Comparison of ENCODE assay signal across 9 cellular contexts in genomic region chr3:64342940-64343691, GRCh38.
DNase-seq lines count a peak whose midpoint lies in the region; ATAC-seq and TF ChIP-seq lines count a peak whose summit lies in the region.
"Had no signal": no experiment of that assay in that cellular context is flagged by ENCODE, and none has a peak within 500 bp of the region (broad histone marks: within the 10 kb centered on the region; RNA-seq: fewer than 3 reads in every experiment).

No MANE protein-coding gene starts in this region.

- POLR2A ChIA-PET in AG04449 (lab: Yijun Ruan, JAX) = interaction anchor here (0.7 to 1.4 kb wide), 3 partner anchors 21 to 77 kb away, joined by 3 to 5 read pairs (median 4); no protein-coding TSS in a partner anchor

- ATAC-seq in HG03565 (IDR thresholded peaks at IDR 0.05; ENCODE audit: unreplicated experiment) = no peak
- ATAC-seq: activated CD8-positive, alpha-beta T cell treated with anti-CD3 and anti-CD28 coated beads, Interleukin-2, amount 10 ng/mL, durations not matched to agents 7 days and 5 days had no signal

- no peaks in the 10 kb centered on the region for H3K27me3 ChIP-seq in ectodermal cell (ENCODE audit: control insufficient read depth, insufficient read depth, low read length, poor library complexity, severe bottlenecking)

- H3K27ac ChIP-seq in ectodermal cell (ENCODE audit: insufficient read depth, low read depth, low read length, poor library complexity, severe bottlenecking) = peak overlapping the region; percentile 4
- H3K27ac ChIP-seq in mesodermal cell (ENCODE audit: low read depth, low read length, severe bottlenecking) = peak overlapping the region; percentile 93

- no peak overlapping the region for H3K4me3 ChIP-seq in AG04449 (ENCODE audit: low read depth, low read length)
- H3K4me3 ChIP-seq in ectodermal cell (ENCODE audit: insufficient read depth, low read depth, low read length) = no peak overlapping the region
- no peak overlapping the region for H3K4me3 ChIP-seq in mesodermal cell (ENCODE audit: extremely low read depth, insufficient read depth, low read length, poor library complexity, severe bottlenecking)

- H3K9me3 ChIP-seq in ectodermal cell (ENCODE audit: control insufficient read depth, low read length) (no peaks in the 10 kb centered on the region), mesodermal cell (ENCODE audit: control insufficient read depth, low read length) (peaks cover 4% of the 10 kb centered on the region)

- H3K4me1 ChIP-seq in ectodermal cell (ENCODE audit: control insufficient read depth, insufficient read depth, low read length) (peaks cover 36% of the 10 kb centered on the region), mesodermal cell (ENCODE audit: control insufficient read depth, insufficient read depth, low read length, poor library complexity, severe bottlenecking) (peaks cover 65% of the 10 kb centered on the region)

- 70 to 78% methylated on average over 5 to 6 of the region's 6 CpGs for WGBS in ectodermal cell, 2 experiments
- WGBS in mesodermal cell (ENCODE audit: insufficient coverage in 2 of 2), 2 experiments = 73 to 74% methylated on average over 4 to 6 of the region's 6 CpGs

- TF ChIP-seq CTCF in AG04449 (IDR thresholded peaks at IDR 0.05; ENCODE audit: insufficient read depth, low read length, missing control alignments) = no peak

- no peaks in the 10 kb centered on the region for H3K36me3 ChIP-seq in ectodermal cell (ENCODE audit: control insufficient read depth, insufficient read depth, low read length)
- no peaks in the 10 kb centered on the region for H3K36me3 ChIP-seq in mesodermal cell (ENCODE audit: control insufficient read depth, insufficient read depth, low read length)

- CTCF ChIA-PET in AG04449 (lab: Yijun Ruan, JAX) = interaction anchor here (0.8 to 2.8 kb wide), 5 partner anchors 9 to 319 kb away, joined by 3 to 10 read pairs (median 3); no protein-coding TSS in a partner anchor

- DNase-seq in AG04449 (ENCODE audit: low read depth, low spot score) (peak; percentile 76), M059J (ENCODE audit: low read depth) (peak; percentile 91), NCI-H1436 treated with DMSO at 0.1 percent for 48 hours (lab: John Stamatoyannopoulos, UW) (no peak), NCI-H2029 treated with DMSO at 0.1 percent for 48 hours (lab: John Stamatoyannopoulos, UW) (no peak)
- DNase-seq in activated naive CD4-positive, alpha-beta T cell (lab: John Stamatoyannopoulos, UW) = no peak
- DNase-seq: activated CD8-positive, alpha-beta T cell treated with anti-CD3 and anti-CD28 coated beads, Interleukin-2, amount 10 ng/mL, durations not matched to agents 7 days and 5 days had no signal

Comparison
In these comparisons a context has a peak if more than half of its experiments do, and no peak if none do; other contexts are left out.
1. DNase-seq: peak in AG04449 (single experiment) and M059J (single experiment); none in activated naive CD4-positive, alpha-beta T cell (0 of 4), NCI-H1436 treated with DMSO at 0.1 percent for 48 hours (single experiment) and NCI-H2029 treated with DMSO at 0.1 percent for 48 hours (single experiment).